8 cellular contexts compared by ENCODE assay signal in genomic region chr19:7596191-7596937, GRCh38. TPM values are rescaled to one million over a fixed set of nuclear protein-coding genes. Genes with fewer than 3 reads are reported as not detected.
A peak's percentile ranks its signal among the peaks of the same experiment; 100 is the strongest.
DNase-seq lines count a peak whose midpoint lies in the region; ATAC-seq and TF ChIP-seq lines count a peak whose summit lies in the region.

No MANE protein-coding gene starts in this region.

- peaks cover 40 to 45% of the 10 kb centered on the region in 2 donors for H3K27me3 Mint-ChIP-seq in CD8-positive, alpha-beta memory T cell
- peaks cover 34% of the 10 kb centered on the region for H3K27me3 Mint-ChIP-seq in chondrocyte (ENCODE audit: low read depth)
- peaks cover 61% of the 10 kb centered on the region for H3K27me3 Mint-ChIP-seq in nephron (ENCODE audit: low read depth)

- CTCF ChIA-PET in CD8-positive, alpha-beta memory T cell (lab: Charles Lee): no interaction called here

- H3K27me3 ChIP-seq in CD8-positive, alpha-beta memory T cell (ENCODE audit: insufficient read depth, low read length, poor library complexity, severe bottlenecking): peaks cover 18% of the 10 kb centered on the region

- peaks cover 5 to 8% (median 5%) of the 10 kb centered on the region in 3 donors for H3K4me1 Mint-ChIP-seq in CD8-positive, alpha-beta memory T cell
- H3K4me1 Mint-ChIP-seq in chondrocyte (ENCODE audit: low read depth): peaks cover 4% of the 10 kb centered on the region
- H3K4me1 Mint-ChIP-seq in nephron: no peaks in the 10 kb centered on the region

- no peaks in the 10 kb centered on the region for H3K9me3 Mint-ChIP-seq in CD8-positive, alpha-beta memory T cell
- no peaks in the 10 kb centered on the region for H3K9me3 Mint-ChIP-seq in chondrocyte (ENCODE audit: low read depth)
- no peaks in the 10 kb centered on the region for H3K9me3 Mint-ChIP-seq in nephron

- H3K27ac Mint-ChIP-seq in CD8-positive, alpha-beta memory T cell: no peak overlapping the region
- no peak overlapping the region for H3K27ac Mint-ChIP-seq in chondrocyte (ENCODE audit: unreplicated experiment)
- H3K27ac Mint-ChIP-seq in nephron: no peak overlapping the region

- H3K27ac ChIP-seq in CD8-positive, alpha-beta memory T cell (ENCODE audit: low read depth, low read length): no peak overlapping the region
- no peak overlapping the region for H3K27ac ChIP-seq in caudate nucleus (ENCODE audit: low read depth, low read length)

- no peaks in the 10 kb centered on the region for H3K4me1 ChIP-seq in CD8-positive, alpha-beta memory T cell (ENCODE audit: insufficient read depth, low read length)

- TF ChIP-seq CTCF in chondrocyte (IDR thresholded peaks at IDR 0.05) (no peak), nephron (IDR thresholded peaks at IDR 0.05; ENCODE audit: unreplicated experiment in 3 of 3) (no peak), omental fat pad (IDR thresholded peaks at IDR 0.05) (no peak)

- H3K36me3 ChIP-seq in CD8-positive, alpha-beta memory T cell (ENCODE audit: insufficient read depth, low read length): no peaks in the 10 kb centered on the region

- DNase-seq in CD8-positive, alpha-beta memory T cell: no peak
- DNase-seq in chondrocyte (ENCODE audit: low spot score) (no peak), inferior parietal cortex (ENCODE audit: extremely low spot score) (no peak), omental fat pad (ENCODE audit: low spot score) (no peak), NCI-H524 (lab: John Stamatoyannopoulos, UW) (no peak), caudate nucleus (lab: John Stamatoyannopoulos, UW) (no peak)

- H3K4me3 Mint-ChIP-seq in CD8-positive, alpha-beta memory T cell: peak overlapping the region in 6 of 7 donors; percentile 37 to 86 (median 52)
- peak overlapping the region; percentile 60 for H3K4me3 Mint-ChIP-seq in chondrocyte (ENCODE audit: unreplicated experiment)
- H3K4me3 Mint-ChIP-seq in nephron: peak overlapping the region; percentile 68 to 80 (median 79)

- H3K9me3 ChIP-seq in CD8-positive, alpha-beta memory T cell (ENCODE audit: low read length): no peaks in the 10 kb centered on the region

- ATAC-seq in HG03066 (IDR thresholded peaks at IDR 0.05; ENCODE audit: low read depth, unreplicated experiment): peak; percentile 35
- no peak for ATAC-seq in omental fat pad (ENCODE audit: low FRiP score)

- H3K36me3 Mint-ChIP-seq in CD8-positive, alpha-beta memory T cell: peaks cover 0 to 2% (median 0%) of the 10 kb centered on the region in 3 donors
- H3K36me3 Mint-ChIP-seq in chondrocyte (ENCODE audit: low read depth): no peaks in the 10 kb centered on the region
- no peaks in the 10 kb centered on the region for H3K36me3 Mint-ChIP-seq in nephron (ENCODE audit: low read depth)

- POLR2A ChIA-PET in CD8-positive, alpha-beta memory T cell (lab: Charles Lee): interaction anchor here (1.2 kb wide), 1 partner anchor 33 kb away, joined by 3 read pairs; the partner anchor contains the start of genes PET100 and XAB2

- no peak overlapping the region for H3K4me3 ChIP-seq in CD8-positive, alpha-beta memory T cell (ENCODE audit: low read length)

RNA-seq across cellular contexts. Expression of gene CAMSAP3, which starts 0.7 kb away (rescaled TPM):
- under 1 TPM; 0.24 to 0.31 TPM for total RNA-seq in CD8-positive, alpha-beta memory T cell
- polyA plus RNA-seq in CD8-positive, alpha-beta memory T cell: 0.07 TPM
- total RNA-seq in chondrocyte (0.41 to 0.42 TPM in 2 of 3 replicates, not detected in the other), omental fat pad (1 to 10 TPM in 1 of 4 donors, under 1 TPM in 2, not detected in 1; 0.36 to 1.0 (median 0.69) TPM)

RNA-seq across cellular contexts. Expression of gene XAB2, which starts 33.0 kb away (rescaled TPM):
- total RNA-seq in CD8-positive, alpha-beta memory T cell: 10 to 100 TPM; 46.0 to 47.6 TPM
- polyA plus RNA-seq in CD8-positive, alpha-beta memory T cell: 8.8 TPM
- total RNA-seq in chondrocyte (26.7 to 29.8 TPM (median 27.4 TPM) in 3 replicates), omental fat pad (10 to 100 TPM; 22.5 to 37.0 (median 27.8) TPM)

RNA-seq across cellular contexts. Expression of gene PET100, which starts 33.2 kb away (rescaled TPM):
- 100 to 1,000 TPM; 110 TPM for total RNA-seq in CD8-positive, alpha-beta memory T cell
- 297 TPM for polyA plus RNA-seq in CD8-positive, alpha-beta memory T cell
- total RNA-seq in chondrocyte (78.8 to 113 TPM (median 80.7 TPM) in 3 replicates), omental fat pad (10 to 100 TPM; 11.2 to 22.8 (median 17.0) TPM)

RNA-seq across cellular contexts. Expression of gene PCP2, which starts 37.2 kb away (rescaled TPM):
- under 1 TPM; 0.48 to 0.91 TPM for total RNA-seq in CD8-positive, alpha-beta memory T cell
- polyA plus RNA-seq in CD8-positive, alpha-beta memory T cell: not detected
- not detected in 3 replicates for total RNA-seq in chondrocyte
- total RNA-seq in omental fat pad: not detected

RNA-seq across cellular contexts. Expression of gene STXBP2, which starts 40.5 kb away (rescaled TPM):
- total RNA-seq in CD8-positive, alpha-beta memory T cell: 10 to 100 TPM; 80.1 to 80.5 TPM
- polyA plus RNA-seq in CD8-positive, alpha-beta memory T cell: 75.2 TPM
- 2.7 to 10.2 TPM (median 8.1 TPM) in 3 replicates for total RNA-seq in chondrocyte
- 10 to 100 TPM; 29.7 to 46.1 (median 37.7) TPM for total RNA-seq in omental fat pad
